ENCODE assay signal across 9 cellular contexts in genomic region chr2:202104286-202104870, GRCh38. TPM values are rescaled to one million over a fixed set of nuclear protein-coding genes. Genes with fewer than 3 reads are reported as not detected.
A peak's percentile ranks its signal among the peaks of the same experiment; 100 is the strongest.
DNase-seq lines count a peak whose midpoint lies in the region; ATAC-seq lines count a peak whose summit lies in the region.
"Had no signal": no experiment of that assay in that cellular context is flagged by ENCODE, and none has a peak within 500 bp of the region (broad histone marks: within the 10 kb centered on the region; RNA-seq: fewer than 3 reads in every experiment).

No MANE protein-coding gene starts in this region.

- DNase-seq in SIG-M5 treated with dmso at 0.1 percent for 504 hours (lab: John Stamatoyannopoulos, UW; ENCODE audit: unreplicated experiment) (peak; percentile 74), SIG-M5 (lab: John Stamatoyannopoulos, UW) (no peak), LoVo (ENCODE audit: low spot score) (peak; percentile 27), glomerular visceral epithelial cell (ENCODE audit: extremely low spot score) (peak; percentile 51), NCI-H1048 (lab: John Stamatoyannopoulos, UW) (no peak), occipital lobe (lab: John Stamatoyannopoulos, UW) (no peak)
- DNase-seq in activated CD4-positive, alpha-beta T cell treated with anti-CD3 and anti-CD28 coated beads, Interleukin-2, amount 10 ng/mL, durations not matched to agents 24 days and 14 days = peak; percentile 82
- DNase-seq in stimulated activated naive B cell treated with anti-CD40 and anti-IgM and Interleukin-4, amounts not matched to agents 10 μg/mL and 1 μg/mL and 100 μg/mL, for 72 hours = no peak

- peak; percentile 57 to 62 for ATAC-seq in stimulated activated naive B cell treated with anti-CD40 and anti-IgM and Interleukin-4, amounts not matched to agents 10 μg/mL and 1 μg/mL and 100 μg/mL, for 72 hours (replicated peaks)

- H3K4me1 Mint-ChIP-seq in activated CD4-positive, alpha-beta T cell treated with anti-CD3 and anti-CD28 coated beads, Interleukin-2, amount 10 ng/mL, durations not matched to agents 24 days and 14 days = no peaks in the 10 kb centered on the region
- H3K4me1 Mint-ChIP-seq in stimulated activated naive B cell treated with anti-CD40 and anti-IgM and Interleukin-4, amounts not matched to agents 10 μg/mL and 1 μg/mL and 100 μg/mL, for 72 hours = no peaks in the 10 kb centered on the region
- H3K4me1 Mint-ChIP-seq: activated naive CD4-positive, alpha-beta T cell treated with anti-CD3 and anti-CD28 coated beads, Interleukin-2, amount 50 U/mL, for 24 hours had no signal

- intact Hi-C loops in activated CD4-positive, alpha-beta T cell treated with anti-CD3 and anti-CD28 coated beads, Interleukin-2, amount 10 ng/mL, durations not matched to agents 24 days and 14 days (cut with micrococcal nuclease) = loop anchor here (1.0 kb wide), 1 partner anchor 74 kb away; no protein-coding TSS in a partner anchor

- H3K27ac Mint-ChIP-seq in activated CD4-positive, alpha-beta T cell treated with anti-CD3 and anti-CD28 coated beads, Interleukin-2, amount 10 ng/mL, durations not matched to agents 24 days and 14 days = no peak overlapping the region
- no peak overlapping the region for H3K27ac Mint-ChIP-seq in stimulated activated naive B cell treated with anti-CD40 and anti-IgM and Interleukin-4, amounts not matched to agents 10 μg/mL and 1 μg/mL and 100 μg/mL, for 72 hours
- H3K27ac Mint-ChIP-seq: activated naive CD4-positive, alpha-beta T cell treated with anti-CD3 and anti-CD28 coated beads, Interleukin-2, amount 50 U/mL, for 24 hours had no signal

- H3K36me3 Mint-ChIP-seq in activated CD4-positive, alpha-beta T cell treated with anti-CD3 and anti-CD28 coated beads, Interleukin-2, amount 10 ng/mL, durations not matched to agents 24 days and 14 days (ENCODE audit: low read depth) = no peaks in the 10 kb centered on the region
- H3K36me3 Mint-ChIP-seq in stimulated activated naive B cell treated with anti-CD40 and anti-IgM and Interleukin-4, amounts not matched to agents 10 μg/mL and 1 μg/mL and 100 μg/mL, for 72 hours = no peaks in the 10 kb centered on the region
- H3K36me3 Mint-ChIP-seq: activated naive CD4-positive, alpha-beta T cell treated with anti-CD3 and anti-CD28 coated beads, Interleukin-2, amount 50 U/mL, for 24 hours had no signal

- no peaks in the 10 kb centered on the region for H3K9me3 Mint-ChIP-seq in activated CD4-positive, alpha-beta T cell treated with anti-CD3 and anti-CD28 coated beads, Interleukin-2, amount 10 ng/mL, durations not matched to agents 24 days and 14 days
- no peaks in the 10 kb centered on the region for H3K9me3 Mint-ChIP-seq in stimulated activated naive B cell treated with anti-CD40 and anti-IgM and Interleukin-4, amounts not matched to agents 10 μg/mL and 1 μg/mL and 100 μg/mL, for 72 hours
- H3K9me3 Mint-ChIP-seq: activated naive CD4-positive, alpha-beta T cell treated with anti-CD3 and anti-CD28 coated beads, Interleukin-2, amount 50 U/mL, for 24 hours had no signal

- H3K27me3 Mint-ChIP-seq in activated CD4-positive, alpha-beta T cell treated with anti-CD3 and anti-CD28 coated beads, Interleukin-2, amount 10 ng/mL, durations not matched to agents 24 days and 14 days = peaks cover 15% of the 10 kb centered on the region
- H3K27me3 Mint-ChIP-seq in stimulated activated naive B cell treated with anti-CD40 and anti-IgM and Interleukin-4, amounts not matched to agents 10 μg/mL and 1 μg/mL and 100 μg/mL, for 72 hours = peaks cover 13 to 23% of the 10 kb centered on the region in 2 donors
- H3K27me3 Mint-ChIP-seq: activated naive CD4-positive, alpha-beta T cell treated with anti-CD3 and anti-CD28 coated beads, Interleukin-2, amount 50 U/mL, for 24 hours had no signal

- H3K4me3 Mint-ChIP-seq in activated CD4-positive, alpha-beta T cell treated with anti-CD3 and anti-CD28 coated beads, Interleukin-2, amount 10 ng/mL, durations not matched to agents 24 days and 14 days = no peak overlapping the region
- no peak overlapping the region for H3K4me3 Mint-ChIP-seq in stimulated activated naive B cell treated with anti-CD40 and anti-IgM and Interleukin-4, amounts not matched to agents 10 μg/mL and 1 μg/mL and 100 μg/mL, for 72 hours
- H3K4me3 Mint-ChIP-seq: activated naive CD4-positive, alpha-beta T cell treated with anti-CD3 and anti-CD28 coated beads, Interleukin-2, amount 50 U/mL, for 24 hours had no signal

RNA-seq across cellular contexts. Expression of gene KIAA2012, which starts 31.3 kb away (rescaled TPM):
- total RNA-seq in activated CD4-positive, alpha-beta T cell treated with anti-CD3 and anti-CD28 coated beads, Interleukin-2, amount 10 ng/mL, durations not matched to agents 24 days and 14 days = not detected in 2 replicates
- 0.47 TPM for total RNA-seq in occipital lobe

Comparison
In these comparisons a context has a peak if more than half of its experiments do, and no peak if none do; other contexts are left out.
1. DNase-seq: peak in SIG-M5 treated with dmso at 0.1 percent for 504 hours (single experiment), LoVo (single experiment), activated CD4-positive, alpha-beta T cell treated with anti-CD3 and anti-CD28 coated beads, Interleukin-2, amount 10 ng/mL, durations not matched to agents 24 days and 14 days (single experiment) and glomerular visceral epithelial cell (single experiment); none in SIG-M5 (single experiment), stimulated activated naive B cell treated with anti-CD40 and anti-IgM and Interleukin-4, amounts not matched to agents 10 μg/mL and 1 μg/mL and 100 μg/mL, for 72 hours (single experiment), NCI-H1048 (single experiment) and occipital lobe (single experiment).